14 cellular contexts compared by ENCODE assay signal in the genomic region with DNA sequence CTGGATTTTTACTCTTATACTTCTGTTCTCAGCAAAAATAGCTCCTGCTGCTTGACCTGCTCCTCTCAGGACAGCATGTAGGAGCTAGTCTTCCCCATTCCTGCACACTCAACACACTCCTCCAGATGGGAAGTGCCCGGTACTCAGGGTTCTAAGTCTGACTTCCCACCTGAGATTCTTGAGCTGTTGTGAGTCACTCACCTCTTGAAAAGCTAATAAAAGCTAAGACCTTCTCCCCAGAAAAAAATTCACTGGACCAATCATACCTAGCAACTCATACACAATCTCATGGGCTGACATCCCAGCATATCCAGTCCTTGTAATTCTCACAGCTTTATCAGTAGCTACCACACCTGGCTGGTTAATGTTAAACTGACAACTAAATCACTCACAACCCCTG. TPM values are rescaled to one million over a fixed set of nuclear protein-coding genes. Genes with fewer than 3 reads are reported as not detected.
DNase-seq lines count a peak whose midpoint lies in the region; ATAC-seq and TF ChIP-seq lines count a peak whose summit lies in the region.
"Had no signal": no experiment of that assay in that cellular context is flagged by ENCODE, and none has a peak within 500 bp of the region (broad histone marks: within the 10 kb centered on the region; RNA-seq: fewer than 3 reads in every experiment).

No MANE protein-coding gene starts in this region.

- intact Hi-C loops in lower lobe of right lung (cut with DNase I) = no loop called here
- intact Hi-C loops in thyroid gland (cut with DNase I) = no loop called here

- H3K36me3 ChIP-seq in lower lobe of right lung (peaks cover 63% of the 10 kb centered on the region), thyroid gland (peaks cover 11 to 16% of the 10 kb centered on the region in 2 donors)

- H3K9me3 ChIP-seq in lower lobe of right lung (no peaks in the 10 kb centered on the region), thyroid gland (no peaks in the 10 kb centered on the region)
- H3K9me3 ChIP-seq: MG63, spleen had no signal

- H3K4me1 ChIP-seq in lower lobe of right lung = peaks cover 10% of the 10 kb centered on the region
- H3K4me1 ChIP-seq in thyroid gland = peaks cover 9 to 11% of the 10 kb centered on the region in 2 donors
- H3K4me1 ChIP-seq: spleen had no signal

- H3K27ac ChIP-seq in lower lobe of right lung = peak overlapping the region; percentile 57
- H3K27ac ChIP-seq in thyroid gland = peak overlapping the region in 2 of 3 donors; percentile 44 to 48
- H3K27ac ChIP-seq: spleen had no signal

- TF ChIP-seq CTCF in lower lobe of right lung (IDR thresholded peaks at IDR 0.05) (no peak), thyroid gland (IDR thresholded peaks at IDR 0.05) (no peak), GM10266 (IDR thresholded peaks at IDR 0.05; ENCODE audit: control insufficient read depth, insufficient read depth, low read depth, missing control alignments) (no peak)

- H3K9me3 Mint-ChIP-seq in activated T-cell treated with anti-CD3 and anti-CD28 coated beads, Interleukin-2, amount 50 U/mL, for 72 hours = no peaks in the 10 kb centered on the region
- H3K9me3 Mint-ChIP-seq in activated naive CD8-positive, alpha-beta T cell (ENCODE audit: low read depth) = no peaks in the 10 kb centered on the region

- peaks cover 2 to 18% of the 10 kb centered on the region in 2 donors for H3K36me3 Mint-ChIP-seq in activated T-cell treated with anti-CD3 and anti-CD28 coated beads, Interleukin-2, amount 50 U/mL, for 72 hours (ENCODE audit: insufficient read depth in 2 of 2)
- H3K36me3 Mint-ChIP-seq in activated naive CD8-positive, alpha-beta T cell = peaks cover 2% of the 10 kb centered on the region

- no peak for ATAC-seq in activated T-cell treated with anti-CD3 and anti-CD28 coated beads, Interleukin-2, amount 50 U/mL, for 72 hours (replicated peaks in 1 of 2)
- peak; percentile 97 to 99 for ATAC-seq in lower lobe of right lung
- ATAC-seq in GM19351 (IDR thresholded peaks at IDR 0.05; ENCODE audit: unreplicated experiment) = no peak
- ATAC-seq: esophagus mucosa had no signal

- H3K27me3 Mint-ChIP-seq in activated T-cell treated with anti-CD3 and anti-CD28 coated beads, Interleukin-2, amount 50 U/mL, for 72 hours (ENCODE audit: low read depth) = no peaks in the 10 kb centered on the region
- no peaks in the 10 kb centered on the region for H3K27me3 Mint-ChIP-seq in activated naive CD8-positive, alpha-beta T cell

- H3K27ac Mint-ChIP-seq in activated T-cell treated with anti-CD3 and anti-CD28 coated beads, Interleukin-2, amount 50 U/mL, for 72 hours = peak overlapping the region; percentile 80
- H3K27ac Mint-ChIP-seq in activated naive CD8-positive, alpha-beta T cell = peak overlapping the region; percentile 62

- WGBS in thyroid gland, 2 donors = 30 to 38% methylated on average over 1 of the region's 1 CpG

- no peaks in the 10 kb centered on the region for H3K27me3 ChIP-seq in lower lobe of right lung (ENCODE audit: low read depth)
- no peaks in the 10 kb centered on the region for H3K27me3 ChIP-seq in thyroid gland
- H3K27me3 ChIP-seq: MG63, spleen had no signal

- H3K4me3 ChIP-seq in lower lobe of right lung (no peak overlapping the region), thyroid gland (replicated peaks in 1 of 3) (no peak overlapping the region)
- H3K4me3 ChIP-seq: MG63, spleen had no signal

- no peak for TF ChIP-seq POLR2A in thyroid gland (IDR thresholded peaks at IDR 0.05)

- H3K4me1 Mint-ChIP-seq in activated T-cell treated with anti-CD3 and anti-CD28 coated beads, Interleukin-2, amount 50 U/mL, for 72 hours (ENCODE audit: low read depth) = no peaks in the 10 kb centered on the region
- peaks cover 4% of the 10 kb centered on the region for H3K4me1 Mint-ChIP-seq in activated naive CD8-positive, alpha-beta T cell (ENCODE audit: low read depth)

- no peak overlapping the region for H3K4me3 Mint-ChIP-seq in activated T-cell treated with anti-CD3 and anti-CD28 coated beads, Interleukin-2, amount 50 U/mL, for 72 hours
- no peak overlapping the region for H3K4me3 Mint-ChIP-seq in activated naive CD8-positive, alpha-beta T cell

- DNase-seq in activated T-cell treated with anti-CD3 and anti-CD28 coated beads, Interleukin-2, amount 50 U/mL, for 72 hours = no peak
- no peak for DNase-seq in activated T-cell treated with anti-CD3 and anti-CD28 coated beads for 4 hours
- DNase-seq in lower lobe of right lung = peak; percentile 58
- DNase-seq in thyroid gland = peak; percentile 69 to 72
- DNase-seq in GM10266 (ENCODE audit: extremely low spot score) = no peak
- no peak for DNase-seq in NCI-H82 treated with DMSO at 0.1 percent for 48 hours (lab: John Stamatoyannopoulos, UW; ENCODE audit: unreplicated experiment)
- DNase-seq: cerebellar nuclear complex, DMS153, MG63, spleen, substantia nigra had no signal

RNA-seq across cellular contexts. Expression of gene TRPC4AP, which starts 53.5 kb away (rescaled TPM):
- 10 to 100 TPM; 72.8 to 78.6 TPM for total RNA-seq in activated T-cell treated with anti-CD3 and anti-CD28 coated beads, Interleukin-2, amount 50 U/mL, for 72 hours
- total RNA-seq in lower lobe of right lung (63.2 TPM), thyroid gland (10 to 100 TPM; 53.3 to 76.8 (median 73.5) TPM)

Comparison
In these comparisons a context has a peak if more than half of its experiments do, and no peak if none do; other contexts are left out.
1. ATAC-seq: peak in lower lobe of right lung (2 of 2); none in activated T-cell treated with anti-CD3 and anti-CD28 coated beads, Interleukin-2, amount 50 U/mL, for 72 hours (0 of 2) and GM19351 (single experiment).
2. DNase-seq: peak in lower lobe of right lung (single experiment) and thyroid gland (2 of 2); none in activated T-cell treated with anti-CD3 and anti-CD28 coated beads, Interleukin-2, amount 50 U/mL, for 72 hours (0 of 2), activated T-cell treated with anti-CD3 and anti-CD28 coated beads for 4 hours (single experiment), GM10266 (single experiment) and NCI-H82 treated with DMSO at 0.1 percent for 48 hours (single experiment).